Comparison of ENCODE assay signal across 8 cellular contexts in genomic region chr17:41864837-41865595, GRCh38. TPM values are rescaled to one million over a fixed set of nuclear protein-coding genes. Genes with fewer than 3 reads are reported as not detected.
DNase-seq lines count a peak whose midpoint lies in the region; TF ChIP-seq lines count a peak whose summit lies in the region.

KLHL11 (minus strand) TSS chr17:41865423; CDS start chr17:41865370, 53 bp downstream.

- H3K9me3 ChIP-seq in mesodermal cell (ENCODE audit: control insufficient read depth, low read length): no peaks in the 10 kb centered on the region

- peak; percentile 88 for DNase-seq in COLO668 (lab: John Stamatoyannopoulos, UW; ENCODE audit: unreplicated experiment)
- peak; percentile 96 for DNase-seq in GM20000 (ENCODE audit: low spot score)
- DNase-seq in HT-29 (ENCODE audit: low spot score): peak; percentile 88
- DNase-seq in NOMO-1 treated with dmso at 0.1 percent for 144 hours (lab: John Stamatoyannopoulos, UW; ENCODE audit: unreplicated experiment): peak; percentile 83
- DNase-seq in activated CD8-positive, alpha-beta memory T cell treated with anti-CD3 and anti-CD28 coated beads for 48 hours (ENCODE audit: low read depth in 2 of 3, low spot score in 2 of 3): peak; percentile 62 to 81 (median 73)
- DNase-seq in stimulated activated CD8-positive, alpha-beta memory T cell treated with anti-CD3 and anti-CD28 coated beads, Interleukin-15, amount 100 ng/mL, for 4 hours (ENCODE audit: low read depth in 2 of 2): peak; percentile 70 to 77

- H3K4me1 ChIP-seq in mesodermal cell (ENCODE audit: control insufficient read depth, insufficient read depth, low read length, poor library complexity, severe bottlenecking): peaks cover 10% of the 10 kb centered on the region

- in situ Hi-C loops in endometrial microvascular endothelial cells (cut with HindIII; ENCODE audit: inconsistent ontology term, low pct_unique_long_range_greater_than_20kb, low sequenced_read_pairs): no loop called here

- H3K36me3 ChIP-seq in mesodermal cell (ENCODE audit: control insufficient read depth, insufficient read depth, low read length): peaks cover 33% of the 10 kb centered on the region

- H3K27ac ChIP-seq in mesodermal cell (ENCODE audit: low read depth, low read length, severe bottlenecking): peak within 1 kb of the TSS; percentile 88

- H3K4me3 ChIP-seq in mesodermal cell (ENCODE audit: extremely low read depth, insufficient read depth, low read length, poor library complexity, severe bottlenecking): peak within 1 kb of the TSS; percentile 90

- WGBS in mesodermal cell (ENCODE audit: insufficient coverage in 2 of 2), 2 experiments: 0% methylated on average over 63 to 84 of the region's 90 CpGs

- no peak for TF ChIP-seq CTCF in GM20000 (IDR thresholded peaks at IDR 0.05; ENCODE audit: extremely low read depth, missing control alignments)

RNA-seq across cellular contexts. Expression of gene KLHL11, which starts in this region (rescaled TPM):
- total RNA-seq in HT-29 (2014; rRNA removed; shearing (Covaris generic)): 23.4 and 25.1 TPM in 2 replicates
- 23.1 TPM for total RNA-seq in endometrial microvascular endothelial cells (ENCODE audit: inconsistent ontology term)
- 4.6 TPM for polyA plus RNA-seq in mesodermal cell (2013, experiment 1 of 2)
- 4.8 TPM for polyA plus RNA-seq in mesodermal cell (2013, experiment 2 of 2)

Comparison
In these comparisons a context has a peak if more than half of its experiments do, and no peak if none do; other contexts are left out.
1. Peak in every context shown above with its lines: DNase-seq, H3K4me3 ChIP-seq and H3K27ac ChIP-seq.